8 cellular contexts compared by ENCODE assay signal in the genomic region with DNA sequence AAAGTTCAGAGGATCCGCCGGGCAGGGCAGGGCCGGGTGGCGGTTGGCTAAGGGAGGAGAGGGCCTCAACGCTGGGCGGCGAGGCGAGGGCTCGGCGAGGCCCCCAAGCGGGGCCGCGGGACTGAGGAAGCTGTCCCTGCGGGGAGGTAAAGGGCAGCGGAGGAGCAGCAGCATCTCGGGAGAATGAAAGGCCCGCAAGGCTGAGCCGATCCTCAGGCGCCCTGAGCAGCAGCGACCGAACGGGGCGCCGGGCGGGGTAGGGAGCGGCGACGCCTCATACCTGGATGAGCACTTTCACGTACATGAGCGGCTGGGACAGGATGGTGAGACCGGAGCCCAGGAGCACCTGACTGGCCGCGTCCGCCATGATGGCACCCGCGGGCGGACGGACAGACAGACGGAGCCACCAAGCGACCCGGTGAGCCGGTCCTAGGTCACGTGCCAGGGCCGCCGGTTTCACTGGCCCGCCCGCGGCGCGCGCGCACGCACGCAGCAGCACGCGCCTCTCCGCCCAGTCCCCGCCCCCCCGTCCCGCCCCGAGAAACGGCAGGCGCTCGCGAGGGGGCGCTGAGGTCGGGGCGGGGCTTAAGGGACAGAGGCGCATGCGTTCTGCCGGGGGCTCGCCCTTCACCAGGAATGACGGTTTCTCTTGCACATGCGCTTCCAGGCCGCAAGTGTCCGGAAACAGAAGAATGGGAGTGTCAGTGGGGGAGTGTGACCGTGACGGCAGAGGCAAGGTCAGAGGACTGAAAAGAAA. TPM values are rescaled to one million over a fixed set of nuclear protein-coding genes. Genes with fewer than 3 reads are reported as not detected.
DNase-seq lines count a peak whose midpoint lies in the region; TF ChIP-seq lines count a peak whose summit lies in the region.

A gene (minus strand): TSS at position 461 of the 757 bp plus-strand sequence. CDS start 94 bp downstream, at position 367.

- 0 out of 2 replicates have a peak, but pooled peaks cover 2% of the 10 kb centered on the region for H3K4me1 ChIP-seq in H9 (ENCODE audit: insufficient read depth, low read length)
- peaks cover 0 to 32% (median 20%) of the 10 kb centered on the region in 4 donors for H3K4me1 ChIP-seq in stomach

- WGBS in H9 (ENCODE audit: extremely low coverage, insufficient read length, low lambda C conversion rate), result no CpG with 5 or more reads among the region's 78 CpGs
- 1% methylated on average over 48 to 78 of the region's 78 CpGs for WGBS in stomach, 5 donors

- no peaks in the 10 kb centered on the region for H3K27me3 Mint-ChIP-seq in H9 (ENCODE audit: low read depth)

- H3F3A ChIP-seq in neural cell (ENCODE audit: insufficient read depth, low read length, poor library complexity, severe bottlenecking), result peaks cover 3% of the 10 kb centered on the region

- H3K23me2 ChIP-seq in H9 (ENCODE audit: insufficient read length, low read depth, low read length, poor library complexity, severe bottlenecking), result peaks cover 5% of the 10 kb centered on the region

- H3K9me3 ChIP-seq in H9 (ENCODE audit: control insufficient read depth, low read depth, low read length), result no peaks in the 10 kb centered on the region
- H3K9me3 ChIP-seq in neural cell (ENCODE audit: low read length), result no peaks in the 10 kb centered on the region
- no peaks in the 10 kb centered on the region for H3K9me3 ChIP-seq in stomach

- peak within 1 kb of the TSS; percentile 92 for H3K14ac ChIP-seq in H9 (ENCODE audit: insufficient read depth, low read length)

- TF ChIP-seq RAD21 in neural cell (conservative IDR thresholded peaks at IDR 0.05), result peak; percentile 26

- intact Hi-C loops in stomach (cut with DNase I; ENCODE audit: low total_unique reads), result no loop called here

- no peak within 1 kb of the TSS for H4K8ac ChIP-seq in H9 (replicated peaks; ENCODE audit: insufficient read length, low read depth, low read length)

- H2BK120ac ChIP-seq in H9 (ENCODE audit: low read depth, low read length, poor library complexity, severe bottlenecking), result no peak within 1 kb of the TSS

- peaks cover 13 to 25% (median 20%) of the 10 kb centered on the region in 3 experiments for H3K36me3 Mint-ChIP-seq in H9 (ENCODE audit: insufficient read depth in 1 of 3, low read depth in 3 of 3)

- H4K91ac ChIP-seq in H9 (ENCODE audit: insufficient read length, low read depth, low read length), result no peak within 1 kb of the TSS

- no peaks in the 10 kb centered on the region for H4K20me1 ChIP-seq in H9 (ENCODE audit: control insufficient read depth, insufficient read depth, insufficient read length)
- no peaks in the 10 kb centered on the region for H4K20me1 ChIP-seq in neural cell (ENCODE audit: insufficient read depth)

- no peaks in the 10 kb centered on the region for H3K36me3 ChIP-seq in neural cell (ENCODE audit: insufficient read depth, low read length)
- H3K36me3 ChIP-seq in stomach, result peaks cover 15 to 23% (median 21%) of the 10 kb centered on the region in 4 donors

- H2BK12ac ChIP-seq in H9 (ENCODE audit: insufficient read length, low read depth, low read length), result no peak within 1 kb of the TSS

- peaks cover 11 to 17% of the 10 kb centered on the region in 2 experiments for H3K4me1 Mint-ChIP-seq in H9

- H2BK5ac ChIP-seq in H9 (ENCODE audit: insufficient read length, low read length), result no peak within 1 kb of the TSS

- DNase-seq in ELR (ENCODE audit: low read depth) (peak; percentile 98), H9 (peak; percentile 96), M059J (ENCODE audit: low read depth) (peak; percentile 97), SHP77 (lab: John Stamatoyannopoulos, UW) (peak; percentile 96), fibroblast of the conjunctiva (ENCODE audit: low read depth) (peak; percentile 96), stomach (peak; percentile 95)
- peak; percentile 98 for DNase-seq in activated effector memory CD4-positive, alpha-beta T cell treated with anti-CD3 and anti-CD28 coated beads, Interleukin-2, amount 50 U/mL, for 16 hours

- peak within 1 kb of the TSS; percentile 16 for H3K27ac ChIP-seq in H9 (ENCODE audit: insufficient read length, low read depth, low read length)
- H3K27ac ChIP-seq in neural cell (ENCODE audit: low read length), result peak within 1 kb of the TSS; percentile 96
- H3K27ac ChIP-seq in stomach, result peak within 1 kb of the TSS; percentile 88 to 98 (median 94)

- H3K27me3 ChIP-seq in H9 (ENCODE audit: insufficient read depth, low read length), result no peaks in the 10 kb centered on the region
- no peaks in the 10 kb centered on the region for H3K27me3 ChIP-seq in neural cell (ENCODE audit: insufficient read depth, low read depth, low read length)
- H3K27me3 ChIP-seq in stomach, result no peaks in the 10 kb centered on the region

- no peak within 1 kb of the TSS for H3T11ph ChIP-seq in H9 (ENCODE audit: low read length)

- H2BK15ac ChIP-seq in H9 (ENCODE audit: low read depth, low read length), result no peak within 1 kb of the TSS

- H3K56ac ChIP-seq in H9 (ENCODE audit: insufficient read length, low read depth, low read length), result no peak within 1 kb of the TSS

- H3K4me3 Mint-ChIP-seq in H9, result peak within 1 kb of the TSS; percentile 95 to 97

- H3K79me2 ChIP-seq in H9 (ENCODE audit: insufficient read depth, low read length) (peaks cover 5% of the 10 kb centered on the region; the same call in 1 of the 2 replicates), neural cell (replicated peaks; ENCODE audit: insufficient read depth, low read length) (peaks cover 16% of the 10 kb centered on the region)

- TF ChIP-seq POLR2A in stomach (IDR thresholded peaks at IDR 0.05), result no peak

- peak within 1 kb of the TSS; percentile 90 to 96 (median 94) for H3K27ac Mint-ChIP-seq in H9

- no peak within 1 kb of the TSS for H3K4ac ChIP-seq in H9 (ENCODE audit: low read depth, low read length)

- no peaks in the 10 kb centered on the region for H3K9me2 ChIP-seq in neural cell (ENCODE audit: insufficient read depth, low read length)

- no peak within 1 kb of the TSS for H2BK20ac ChIP-seq in H9 (ENCODE audit: low read depth, low read length, poor library complexity, severe bottlenecking)

- H4K5ac ChIP-seq in H9 (ENCODE audit: insufficient read length, low read depth, low read length), result no peak within 1 kb of the TSS

- no peaks in the 10 kb centered on the region for H3K79me1 ChIP-seq in H9 (ENCODE audit: insufficient read depth, low read depth, low read length, poor library complexity, severe bottlenecking)

- H3K9ac ChIP-seq in H9 (ENCODE audit: extremely low read depth, insufficient read length, low read length) (peak within 1 kb of the TSS; percentile 70), neural cell (ENCODE audit: low read length) (peak within 1 kb of the TSS; percentile 98)

- H3K4me3 ChIP-seq in neural cell (ENCODE audit: low read length) (peak within 1 kb of the TSS; percentile 97), stomach (peak within 1 kb of the TSS; percentile 74 to 93 (median 80))

- TF ChIP-seq CTCF in H9 (conservative IDR thresholded peaks at IDR 0.05) (peak; percentile 38; the same call in 2 of the 3 replicates), neural cell (IDR thresholded peaks at IDR 0.05; ENCODE audit: poor library complexity, severe bottlenecking) (peak; percentile 73), stomach (IDR thresholded peaks at IDR 0.05) (peak in 4 of 7 experiments; percentile 24 to 62 (median 34))

- H2AFZ ChIP-seq in H9 (ENCODE audit: low read length) (no peak within 1 kb of the TSS), neural cell (ENCODE audit: low read depth, low read length) (peak within 1 kb of the TSS; percentile 90)

- peak within 1 kb of the TSS; percentile 80 for H3K4me2 ChIP-seq in H9 (ENCODE audit: insufficient read depth, insufficient read length, low read length)
- peak within 1 kb of the TSS; percentile 88 for H3K4me2 ChIP-seq in neural cell (ENCODE audit: low read length)

- no peak within 1 kb of the TSS for H2AK5ac ChIP-seq in H9 (ENCODE audit: insufficient read length, low read length)

- H3K18ac ChIP-seq in H9 (ENCODE audit: insufficient read length, low read depth, low read length), result peak within 1 kb of the TSS; percentile 69

- H3K23ac ChIP-seq in H9 (ENCODE audit: insufficient read length, low read depth, low read length), result no peak within 1 kb of the TSS

- no peaks in the 10 kb centered on the region; a peak in 1 of 5 replicates for H3K9me3 Mint-ChIP-seq in H9

- TF ChIP-seq EP300 in neural cell (conservative IDR thresholded peaks at IDR 0.05; ENCODE audit: poor library complexity, severe bottlenecking) (peak; percentile 39), stomach (IDR thresholded peaks at IDR 0.05) (no peak)

TF ChIP-seq in neural cell, 6 proteins besides CTCF, POLR2A, EP300 and RAD21 (continues in another document):
- peak; percentile 82 for TF ChIP-seq POLR2AphosphoS5 (IDR thresholded peaks at IDR 0.05)
- no peak for TF ChIP-seq EZH2 (IDR thresholded peaks at IDR 0.05; ENCODE audit: borderline replicate concordance, insufficient read depth, low read length, poor library complexity, severe bottlenecking)
- TF ChIP-seq SMC3 (conservative IDR thresholded peaks at IDR 0.05; ENCODE audit: poor library complexity), result peak; percentile 51
- TF ChIP-seq TAF1 (IDR thresholded peaks at IDR 0.05; ENCODE audit: low read depth), result peak; percentile 98

RNA-seq across cellular contexts. Expression of the gene that starts here (rescaled TPM):
- total RNA-seq in H9 (2021) (174 and 176 TPM in 2 replicates), stomach (10 to 100 TPM; 21.7 to 86.2 (median 49.6) TPM)
- total RNA-seq in M059J (2014; rRNA removed; shearing (Covaris generic)), result 138 and 204 TPM in 2 replicates
- polyA plus RNA-seq in neural cell (123 and 159 TPM in 2 replicates), stomach (10 to 100 TPM; 27.6 to 48.8 (median 37.2) TPM)
- polyA minus RNA-seq in neural cell, result 110 and 126 TPM in 2 replicates

Comparison
In these comparisons a context has a peak if more than half of its experiments do, and no peak if none do; other contexts are left out.
1. Peak in every context shown above with its lines: DNase-seq, H3K4me3 ChIP-seq and H3K27ac ChIP-seq.
2. H3K27ac ChIP-seq: peak in every context shown above with its lines; median percentile 96 in neural cell; 94 in stomach; 16 in H9.